In genomic region chr14:36449903-36450302, GRCh38 we compare ENCODE assay signal across 2 cellular contexts.
TF ChIP-seq lines count a peak whose summit lies in the region.

No MANE protein-coding gene starts in this region.

TF ChIP-seq in HCT116, 20 proteins besides CTCF, POLR2A, EP300 and RAD21:
- no peak for TF ChIP-seq ZFX (IDR thresholded peaks at IDR 0.05)

TF ChIP-seq in SK-N-SH, 30 proteins besides CTCF, POLR2A, EP300 and RAD21:
- TF ChIP-seq POLR2AphosphoS5 (IDR thresholded peaks at IDR 0.05; ENCODE audit: low read depth, low read length) (no peak), ELF1 (IDR thresholded peaks at IDR 0.05) (no peak), JUND (IDR thresholded peaks at IDR 0.05) (no peak), MEF2A (IDR thresholded peaks at IDR 0.05; ENCODE audit: borderline replicate concordance, low read depth) (no peak), CHD2 (IDR thresholded peaks at IDR 0.05; ENCODE audit: low read length, partially characterized antibody) (no peak), RXRA (IDR thresholded peaks at IDR 0.05; ENCODE audit: borderline replicate concordance, low read depth) (no peak), ZBTB33 (IDR thresholded peaks at IDR 0.05; ENCODE audit: borderline replicate concordance, low read depth) (no peak), EZH2phosphoT487 (IDR thresholded peaks at IDR 0.05; ENCODE audit: borderline replicate concordance, low read depth) (no peak), NFIC (IDR thresholded peaks at IDR 0.05; ENCODE audit: borderline replicate concordance) (no peak)
